12 cellular contexts compared by ENCODE assay signal in genomic region chr2:223460774-223461211, GRCh38.
A peak's percentile ranks its signal among the peaks of the same experiment; 100 is the strongest.
DNase-seq lines count a peak whose midpoint lies in the region; ATAC-seq, FAIRE-seq and TF ChIP-seq lines count a peak whose summit lies in the region.
"Had no signal": no experiment of that assay in that cellular context is flagged by ENCODE, and none has a peak within 500 bp of the region (broad histone marks: within the 10 kb centered on the region; RNA-seq: fewer than 3 reads in every experiment).

No MANE protein-coding gene starts in this region.

- H3K79me2 ChIP-seq in endothelial cell of umbilical vein (ENCODE audit: control insufficient read depth, insufficient read depth, low read length): no peaks in the 10 kb centered on the region

- H3K27ac ChIP-seq in breast epithelium (no peak overlapping the region), endothelial cell of umbilical vein (ENCODE audit: insufficient read depth, low read depth, low read length) (no peak overlapping the region)

- peak overlapping the region; percentile 8 for H2AFZ ChIP-seq in endothelial cell of umbilical vein (ENCODE audit: low read depth, low read length)

- no peak overlapping the region for H3K9ac ChIP-seq in endothelial cell of umbilical vein (replicated peaks; ENCODE audit: extremely low read depth, insufficient read depth, low read length)

- ATAC-seq in HG03196 (IDR thresholded peaks at IDR 0.05; ENCODE audit: unreplicated experiment): no peak
- ATAC-seq: CD8-positive, alpha-beta T cell had no signal

- no peaks in the 10 kb centered on the region for H3K27me3 ChIP-seq in breast epithelium
- H3K27me3 ChIP-seq in endothelial cell of umbilical vein (ENCODE audit: control insufficient read depth in 2 of 2, insufficient read depth in 2 of 2, low read length in 2 of 2): no peaks in the 10 kb centered on the region

- no peaks in the 10 kb centered on the region for H3K9me3 ChIP-seq in breast epithelium
- H3K9me3 ChIP-seq in endothelial cell of umbilical vein (replicated peaks; ENCODE audit: control insufficient read depth, insufficient read depth, low read length): no peaks in the 10 kb centered on the region

- TF ChIP-seq POLR2A in breast epithelium (IDR thresholded peaks at IDR 0.05) (no peak), endothelial cell of umbilical vein (IDR thresholded peaks at IDR 0.05; ENCODE audit: low read depth, low read length) (no peak)

- no peaks in the 10 kb centered on the region for H4K20me1 ChIP-seq in endothelial cell of umbilical vein (replicated peaks; ENCODE audit: control insufficient read depth, extremely low read depth, insufficient read depth, low read length)

- no peaks in the 10 kb centered on the region for H3K36me3 Mint-ChIP-seq in MCF 10A (ENCODE audit: insufficient read depth, unreplicated experiment)
- H3K36me3 Mint-ChIP-seq: CD8-positive, alpha-beta T cell had no signal

- TF ChIP-seq CTCF in MCF 10A (IDR thresholded peaks at IDR 0.05; ENCODE audit: unreplicated experiment) (no peak), breast epithelium (IDR thresholded peaks at IDR 0.05) (no peak), endothelial cell of umbilical vein (IDR thresholded peaks at IDR 0.05; ENCODE audit: extremely low read depth in 1 of 2, insufficient read depth in 1 of 2, low read depth in 1 of 2, low read length in 2 of 2) (no peak)

- BruUV-seq in MCF 10A (replicated peaks; lab: Mats Ljungman, UMichigan) (no TSS peak), endothelial cell of umbilical vein (replicated peaks; lab: Mats Ljungman, UMichigan) (no TSS peak)

- CTCF ChIA-PET in MCF 10A (lab: Yijun Ruan, JAX) (interaction anchor here (0.9 to 1.4 kb wide), 3 partner anchors 26 to 213 kb away, joined by 3 to 4 read pairs (median 3); no protein-coding TSS in a partner anchor), endothelial cell of umbilical vein (lab: Charles Lee) (interaction anchor here (1.0 to 6.1 kb wide), 9 partner anchors 13 to 339 kb away, joined by 3 to 70 read pairs (median 4); partner anchors contain the start of gene SCG2)

- H3K27me3 Mint-ChIP-seq in MCF 10A (ENCODE audit: insufficient read depth, unreplicated experiment): no peaks in the 10 kb centered on the region

- FAIRE-seq in endothelial cell of umbilical vein (lab: Jason Lieb, UNC): peak; percentile 65
- no peak for FAIRE-seq in urothelium cell line (lab: Jason Lieb, UNC)

- no peaks in the 10 kb centered on the region for H3K4me1 ChIP-seq in breast epithelium
- peaks cover 10% of the 10 kb centered on the region for H3K4me1 ChIP-seq in endothelial cell of umbilical vein (ENCODE audit: control insufficient read depth, extremely low read depth, insufficient read depth, low read length)

- POLR2A ChIA-PET in MCF 10A (lab: Yijun Ruan, JAX) (interaction anchor here (0.9 kb wide), 1 partner anchor 139 kb away, joined by 3 read pairs; no protein-coding TSS in a partner anchor), endothelial cell of umbilical vein (lab: Charles Lee) (interaction anchor here (0.6 kb wide), 1 partner anchor 853 kb away, joined by 3 read pairs; no protein-coding TSS in a partner anchor)

- DNase-seq in MCF 10A (ENCODE audit: unreplicated experiment) (peak; percentile 81), breast epithelium (ENCODE audit: low spot score in 2 of 2) (no peak), NCI-H748 treated with DMSO at 0.1 percent for 48 hours (lab: John Stamatoyannopoulos, UW) (peak; percentile 87), endothelial cell of umbilical vein (ENCODE audit: low read depth, low spot score) (peak; percentile 49), urothelium cell line (ENCODE audit: low spot score) (peak; percentile 43), D341Med (ENCODE audit: low spot score) (no peak)
- no peak for DNase-seq in activated CD4-positive, alpha-beta T cell treated with anti-CD3 and anti-CD28 coated beads for 48 hours
- DNase-seq: activated effector memory CD4-positive, alpha-beta T cell treated with Interleukin-2 at 50 U/mL for 16 hours; CD8-positive, alpha-beta T cell; Karpas-422; stimulated activated CD4-positive, alpha-beta T cell treated with anti-CD3 and anti-CD28 coated beads, Interleukin-4, amount 100 ng/mL, for 1 hour had no signal

- intact Hi-C loops in MCF 10A (cut with micrococcal nuclease) (loop anchor here (10.0 kb wide), 1 partner anchor 214 kb away; no protein-coding TSS in a partner anchor), breast epithelium (cut with DNase I; ENCODE audit: low total_unique reads) (no loop called here), endothelial cell of umbilical vein (cut with micrococcal nuclease) (loop anchor here (2.0 kb wide), 1 partner anchor 88 kb away; no protein-coding TSS in a partner anchor)

- H3K4me1 Mint-ChIP-seq in MCF 10A (ENCODE audit: insufficient read depth, unreplicated experiment): peaks cover 38% of the 10 kb centered on the region

- dilution Hi-C loops in endothelial cell of umbilical vein (cut with MboI; ENCODE audit: extremely low pct_ligation_motif_present, low sequenced_read_pairs): no loop called here

- peak overlapping the region; percentile 57 for H3K27ac Mint-ChIP-seq in MCF 10A (ENCODE audit: low read depth, unreplicated experiment)
- H3K27ac Mint-ChIP-seq: CD8-positive, alpha-beta T cell had no signal

- peaks cover 14% of the 10 kb centered on the region for H3K9me3 Mint-ChIP-seq in MCF 10A (ENCODE audit: unreplicated experiment)
- H3K9me3 Mint-ChIP-seq: CD8-positive, alpha-beta T cell had no signal

- H3K36me3 ChIP-seq in breast epithelium (no peaks in the 10 kb centered on the region), endothelial cell of umbilical vein (ENCODE audit: control insufficient read depth in 2 of 2, extremely low read depth in 1 of 2, insufficient read depth in 2 of 2, low read length in 2 of 2) (no peaks in the 10 kb centered on the region)

- H3K4me3 ChIP-seq in breast epithelium: no peak overlapping the region
- no peak overlapping the region for H3K4me3 ChIP-seq in endothelial cell of umbilical vein (replicated peaks in 1 of 3; ENCODE audit: insufficient read depth in 1 of 3, low read depth in 1 of 3, low read length in 3 of 3)

- peak overlapping the region; percentile 5 for H3K4me2 ChIP-seq in endothelial cell of umbilical vein (ENCODE audit: insufficient read depth, low read length)

- H3K4me3 Mint-ChIP-seq in MCF 10A (ENCODE audit: unreplicated experiment): no peak overlapping the region
- H3K4me3 Mint-ChIP-seq: CD8-positive, alpha-beta T cell had no signal

- no peaks in the 10 kb centered on the region for H3K9me1 ChIP-seq in endothelial cell of umbilical vein (replicated peaks; ENCODE audit: control insufficient read depth, extremely low read depth, insufficient read depth, low read length)

TF ChIP-seq in endothelial cell of umbilical vein, 7 proteins besides CTCF, POLR2A, EP300 and RAD21:
- no peak for TF ChIP-seq MYC (IDR thresholded peaks at IDR 0.05; ENCODE audit: low read depth, low read length)
- no peak for TF ChIP-seq POLR2AphosphoS5 (IDR thresholded peaks at IDR 0.05; ENCODE audit: insufficient read depth, low read depth, low read length)
- peak; percentile 94 for TF ChIP-seq FOS (IDR thresholded peaks at IDR 0.05; ENCODE audit: borderline replicate concordance, insufficient read depth, low read length)
- TF ChIP-seq EZH2 (IDR thresholded peaks at IDR 0.05; ENCODE audit: borderline replicate concordance, low read depth, low read length, severe bottlenecking): no peak
- peak; percentile 75 for TF ChIP-seq GATA2 (IDR thresholded peaks at IDR 0.05; ENCODE audit: insufficient read depth, insufficient read length, low read depth, low read length)
- TF ChIP-seq MAX (IDR thresholded peaks at IDR 0.05; ENCODE audit: insufficient read depth, insufficient read length): no peak
- peak; percentile 69 for TF ChIP-seq JUN (IDR thresholded peaks at IDR 0.05; ENCODE audit: borderline replicate concordance, insufficient read depth, insufficient read length, low read depth)

Comparison
In these comparisons a context has a peak if more than half of its experiments do, and no peak if none do; other contexts are left out.
1. DNase-seq: peak in MCF 10A (single experiment), NCI-H748 treated with DMSO at 0.1 percent for 48 hours (single experiment), endothelial cell of umbilical vein (single experiment) and urothelium cell line (single experiment); none in breast epithelium (0 of 2), activated CD4-positive, alpha-beta T cell treated with anti-CD3 and anti-CD28 coated beads for 48 hours (single experiment) and D341Med (single experiment).